Comparison of ENCODE assay signal across 8 cellular contexts in genomic region chr19:4057913-4058695, GRCh38. TPM values are rescaled to one million over a fixed set of nuclear protein-coding genes. Genes with fewer than 3 reads are reported as not detected.
DNase-seq lines count a peak whose midpoint lies in the region; ATAC-seq and TF ChIP-seq lines count a peak whose summit lies in the region.

No MANE protein-coding gene starts in this region.

- no peaks in the 10 kb centered on the region for H3K27me3 Mint-ChIP-seq in central memory CD8-positive, alpha-beta T cell

- no peaks in the 10 kb centered on the region for H3K9me3 Mint-ChIP-seq in central memory CD8-positive, alpha-beta T cell

- H3K27ac Mint-ChIP-seq in central memory CD8-positive, alpha-beta T cell (ENCODE audit: low read depth), result peak overlapping the region; percentile 91

- H3K36me3 ChIP-seq in RWPE2 (ENCODE audit: low read depth) (peaks cover 38% of the 10 kb centered on the region), liver (ENCODE audit: control insufficient read depth in 4 of 4, insufficient read depth in 3 of 4, low read depth in 1 of 4, low read length in 3 of 4) (peaks cover 2 to 21% (median 15%) of the 10 kb centered on the region in 4 donors)

- peak overlapping the region; percentile 90 for H3K27ac ChIP-seq in RWPE2 (ENCODE audit: poor library complexity, severe bottlenecking)
- peak overlapping the region; percentile 86 to 94 for H3K27ac ChIP-seq in liver (ENCODE audit: low read depth in 1 of 2, low read length in 2 of 2)

- TF ChIP-seq CTCF in RWPE2 (IDR thresholded peaks at IDR 0.05; ENCODE audit: poor library complexity, severe bottlenecking) (peak; percentile 33), liver (IDR thresholded peaks at IDR 0.05; ENCODE audit: low read depth, low read length, missing input control) (peak; percentile 8)

- H3K4me3 ChIP-seq in RWPE2 (ENCODE audit: severe bottlenecking) (no peak overlapping the region), liver (ENCODE audit: low read depth in 1 of 3, low read length in 3 of 3) (peak overlapping the region in 1 of 3 donors; percentile 8)

- ATAC-seq in RWPE2 (ENCODE audit: low read depth), result peak; percentile 52
- no peak for ATAC-seq in central memory CD8-positive, alpha-beta T cell (replicated peaks; ENCODE audit: extremely low read depth, poor library complexity, severe bottlenecking)

- peak; percentile 77 for DNase-seq in ELF-1 (ENCODE audit: low read depth, low spot score)
- peak; percentile 87 for DNase-seq in RWPE2 (ENCODE audit: low spot score)
- DNase-seq in central memory CD8-positive, alpha-beta T cell (ENCODE audit: low spot score in 2 of 2), result no peak
- peak; percentile 72 for DNase-seq in stimulated activated CD8-positive, alpha-beta memory T cell treated with anti-CD3 and anti-CD28 coated beads, Interleukin-4, amount 100 ng/mL, for 24 hours (ENCODE audit: low read depth)
- no peak for DNase-seq in cerebellar nuclear complex (lab: John Stamatoyannopoulos, UW)
- DNase-seq in superior temporal gyrus (ENCODE audit: extremely low spot score), result no peak
- DNase-seq in NCI-H1930 (lab: John Stamatoyannopoulos, UW), result no peak

- no peaks in the 10 kb centered on the region for H3K9me3 ChIP-seq in RWPE2 (ENCODE audit: severe bottlenecking)
- H3K9me3 ChIP-seq in liver (ENCODE audit: control insufficient read depth in 4 of 4, low read length in 3 of 4), result no peaks in the 10 kb centered on the region

- peaks cover 60% of the 10 kb centered on the region for H3K36me3 Mint-ChIP-seq in central memory CD8-positive, alpha-beta T cell (ENCODE audit: insufficient read depth)

- peak overlapping the region; percentile 86 for H3K4me3 Mint-ChIP-seq in central memory CD8-positive, alpha-beta T cell

- H3K4me1 ChIP-seq in RWPE2 (ENCODE audit: insufficient read depth, poor library complexity, severe bottlenecking) (peaks cover 26% of the 10 kb centered on the region), liver (ENCODE audit: control insufficient read depth in 4 of 4, insufficient read depth in 4 of 4, low read length in 3 of 4) (peaks cover 44 to 72% (median 56%) of the 10 kb centered on the region in 4 donors)

- WGBS in liver, result 25% methylated on average over 23 of the region's 23 CpGs

- peak; percentile 15 to 33 for TF ChIP-seq RAD21 in liver (IDR thresholded peaks at IDR 0.05)

- H3K9ac ChIP-seq in liver (ENCODE audit: low read depth in 1 of 2, low read length in 2 of 2), result peak overlapping the region in 1 of 2 donors; percentile 60

- H3K27me3 ChIP-seq in RWPE2 (ENCODE audit: insufficient read depth, poor library complexity, severe bottlenecking) (no peaks in the 10 kb centered on the region), liver (ENCODE audit: control insufficient read depth in 4 of 4, insufficient read depth in 4 of 4, low read length in 3 of 4) (no peaks in the 10 kb centered on the region)

- peaks cover 43% of the 10 kb centered on the region for H3K4me1 Mint-ChIP-seq in central memory CD8-positive, alpha-beta T cell

TF ChIP-seq in liver, 16 proteins besides CTCF, POLR2A, EP300 and RAD21:
- TF ChIP-seq NR2F2 (IDR thresholded peaks at IDR 0.05) (peak; percentile 48), REST (IDR thresholded peaks at IDR 0.05) (peak; percentile 21), GABPA (IDR thresholded peaks at IDR 0.05 in 1 of 2, conservative IDR thresholded peaks at IDR 0.05 in 1 of 2) (no peak), RXRA (IDR thresholded peaks at IDR 0.05) (peak in 1 of 2 donors; percentile 22), JUND (IDR thresholded peaks at IDR 0.05) (peak; percentile 92 to 95), EGR1 (IDR thresholded peaks at IDR 0.05; ENCODE audit: low read depth in 2 of 2) (peak; percentile 77 to 92), YY1 (IDR thresholded peaks at IDR 0.05) (peak; percentile 22), SP1 (IDR thresholded peaks at IDR 0.05) (peak; percentile 16), MAX (IDR thresholded peaks at IDR 0.05) (no peak), ATF3 (IDR thresholded peaks at IDR 0.05) (peak; percentile 76), HNF4A (conservative IDR thresholded peaks at IDR 0.05) (no peak)

RNA-seq across cellular contexts. Expression of gene ZBTB7A, which starts 8.6 kb away (rescaled TPM):
- 10 to 100 TPM; 23.6 to 28.9 TPM for total RNA-seq in liver
- polyA plus RNA-seq in liver, result 10 to 100 TPM in 1 of 2 donors, 1 to 10 TPM in 1; 2.9 to 11.7 TPM

RNA-seq across cellular contexts. Expression of gene PIAS4, which starts 50.6 kb away (rescaled TPM):
- total RNA-seq in liver, result 10 to 100 TPM; 10.8 to 14.1 TPM
- polyA plus RNA-seq in liver, result 10 to 100 TPM in 1 of 2 donors, 1 to 10 TPM in 1; 5.6 to 10.4 TPM

Comparison
In these comparisons a context has a peak if more than half of its experiments do, and no peak if none do; other contexts are left out.
1. DNase-seq: peak in ELF-1 (single experiment), RWPE2 (single experiment) and stimulated activated CD8-positive, alpha-beta memory T cell treated with anti-CD3 and anti-CD28 coated beads, Interleukin-4, amount 100 ng/mL, for 24 hours (single experiment); none in central memory CD8-positive, alpha-beta T cell (0 of 2), cerebellar nuclear complex (0 of 2), superior temporal gyrus (single experiment) and NCI-H1930 (0 of 2).